Comparison of ENCODE assay signal across 20 cellular contexts in genomic region chrX:10660171-10660570, GRCh38. TPM values are rescaled to one million over a fixed set of nuclear protein-coding genes. Genes with fewer than 3 reads are reported as not detected.
"Had no signal": no experiment of that assay in that cellular context is flagged by ENCODE, and none has a peak within 500 bp of the region (broad histone marks: within the 10 kb centered on the region; RNA-seq: fewer than 3 reads in every experiment).

No MANE protein-coding gene starts in this region.

- DNase-seq: activated CD4-positive, alpha-beta memory T cell treated with anti-CD3 and anti-CD28 coated beads, Interleukin-2, amount 10 ng/mL, durations not matched to agents 7 days and 5 days; activated CD4-positive, alpha-beta T cell treated with anti-CD3 and anti-CD28 coated beads for 36 hours; activated CD8-positive, alpha-beta memory T cell treated with anti-CD3 and anti-CD28 coated beads, Interleukin-2, amount 10 ng/mL, durations not matched to agents 7 days and 5 days; activated naive CD8-positive, alpha-beta T cell treated with anti-CD3 and anti-CD28 coated beads for 36 hours; amniotic stem cell; foreskin fibroblast; immature natural killer cell; kidney glomerular epithelial cell; left ventricle myocardium inferior; mammary epithelial cell; pancreas; stimulated activated CD4-positive, alpha-beta T cell treated with anti-CD3 and anti-CD28 coated beads, Interleukin-4, amount 100 ng/mL, for 1 hour; stomach; trophoblast cell had no signal

- H3K4me3 ChIP-seq: left ventricle myocardium inferior, pancreas, smooth muscle cell, stomach had no signal

- H3K4me3 Mint-ChIP-seq: activated CD4-positive, alpha-beta memory T cell treated with anti-CD3 and anti-CD28 coated beads, Interleukin-2, amount 10 ng/mL, durations not matched to agents 7 days and 5 days; activated CD4-positive, alpha-beta T cell treated with anti-CD3 and anti-CD28 coated beads for 36 hours; activated CD8-positive, alpha-beta memory T cell treated with anti-CD3 and anti-CD28 coated beads, Interleukin-2, amount 10 ng/mL, durations not matched to agents 7 days and 5 days; activated naive CD8-positive, alpha-beta T cell treated with anti-CD3 and anti-CD28 coated beads for 36 hours; immature natural killer cell; stimulated activated effector memory CD8-positive, alpha-beta T cell treated with anti-CD3 and anti-CD28 coated beads, Interleukin-12 subunit alpha, Interleukin-12 subunit beta, amount 100 ng/mL, for 72 hours; T-helper 2 cell treated with Interferon-gamma antibody and Interleukin-4, amounts not matched to agents 5 μg/mL and 100 μg/mL, for 36 hours had no signal

- H3K27me3 Mint-ChIP-seq: activated CD4-positive, alpha-beta memory T cell treated with anti-CD3 and anti-CD28 coated beads, Interleukin-2, amount 10 ng/mL, durations not matched to agents 7 days and 5 days; activated CD4-positive, alpha-beta T cell treated with anti-CD3 and anti-CD28 coated beads for 36 hours; activated CD8-positive, alpha-beta memory T cell treated with anti-CD3 and anti-CD28 coated beads, Interleukin-2, amount 10 ng/mL, durations not matched to agents 7 days and 5 days; activated naive CD8-positive, alpha-beta T cell treated with anti-CD3 and anti-CD28 coated beads for 36 hours had no signal

- H3K36me3 Mint-ChIP-seq: activated CD8-positive, alpha-beta memory T cell treated with anti-CD3 and anti-CD28 coated beads, Interleukin-2, amount 10 ng/mL, durations not matched to agents 7 days and 5 days; activated naive CD8-positive, alpha-beta T cell treated with anti-CD3 and anti-CD28 coated beads for 36 hours; immature natural killer cell; stimulated activated effector memory CD8-positive, alpha-beta T cell treated with anti-CD3 and anti-CD28 coated beads, Interleukin-12 subunit alpha, Interleukin-12 subunit beta, amount 100 ng/mL, for 72 hours had no signal

- H3K9me3 Mint-ChIP-seq: activated CD4-positive, alpha-beta memory T cell treated with anti-CD3 and anti-CD28 coated beads, Interleukin-2, amount 10 ng/mL, durations not matched to agents 7 days and 5 days; activated naive CD8-positive, alpha-beta T cell treated with anti-CD3 and anti-CD28 coated beads for 36 hours; T-helper 2 cell treated with Interferon-gamma antibody and Interleukin-4, amounts not matched to agents 5 μg/mL and 100 μg/mL, for 36 hours had no signal

- H3K9me3 ChIP-seq: left ventricle myocardium inferior, neutrophil, pancreas had no signal

- ATAC-seq: activated CD4-positive, alpha-beta T cell treated with anti-CD3 and anti-CD28 coated beads for 36 hours; activated CD8-positive, alpha-beta memory T cell treated with anti-CD3 and anti-CD28 coated beads, Interleukin-2, amount 10 ng/mL, durations not matched to agents 7 days and 5 days; pancreas; sciatic nerve; stimulated activated effector memory CD8-positive, alpha-beta T cell treated with anti-CD3 and anti-CD28 coated beads, Interleukin-12 subunit alpha, Interleukin-12 subunit beta, amount 100 ng/mL, for 72 hours had no signal

- H3K36me3 ChIP-seq: left ventricle myocardium inferior, neutrophil, pancreas, stomach had no signal

- H3K4me1 ChIP-seq: left ventricle myocardium inferior, pancreas, stomach had no signal

- H3K27me3 ChIP-seq: neutrophil, pancreas had no signal

- H3K4me1 Mint-ChIP-seq: activated CD4-positive, alpha-beta memory T cell treated with anti-CD3 and anti-CD28 coated beads, Interleukin-2, amount 10 ng/mL, durations not matched to agents 7 days and 5 days; activated CD4-positive, alpha-beta T cell treated with anti-CD3 and anti-CD28 coated beads for 36 hours; activated CD8-positive, alpha-beta memory T cell treated with anti-CD3 and anti-CD28 coated beads, Interleukin-2, amount 10 ng/mL, durations not matched to agents 7 days and 5 days; activated naive CD8-positive, alpha-beta T cell treated with anti-CD3 and anti-CD28 coated beads for 36 hours; immature natural killer cell; stimulated activated effector memory CD8-positive, alpha-beta T cell treated with anti-CD3 and anti-CD28 coated beads, Interleukin-12 subunit alpha, Interleukin-12 subunit beta, amount 100 ng/mL, for 72 hours had no signal

- H3K27ac ChIP-seq: epithelial cell of prostate, left ventricle myocardium inferior, neutrophil, pancreas, stomach had no signal

- H3K27ac Mint-ChIP-seq: activated CD4-positive, alpha-beta memory T cell treated with anti-CD3 and anti-CD28 coated beads, Interleukin-2, amount 10 ng/mL, durations not matched to agents 7 days and 5 days; activated CD4-positive, alpha-beta T cell treated with anti-CD3 and anti-CD28 coated beads for 36 hours; activated CD8-positive, alpha-beta memory T cell treated with anti-CD3 and anti-CD28 coated beads, Interleukin-2, amount 10 ng/mL, durations not matched to agents 7 days and 5 days; activated naive CD8-positive, alpha-beta T cell treated with anti-CD3 and anti-CD28 coated beads for 36 hours; immature natural killer cell; stimulated activated effector memory CD8-positive, alpha-beta T cell treated with anti-CD3 and anti-CD28 coated beads, Interleukin-12 subunit alpha, Interleukin-12 subunit beta, amount 100 ng/mL, for 72 hours; T-helper 2 cell treated with Interferon-gamma antibody and Interleukin-4, amounts not matched to agents 5 μg/mL and 100 μg/mL, for 36 hours had no signal

RNA-seq across cellular contexts. Expression of gene MID1, which starts 39.8 kb away (rescaled TPM):
- polyA plus RNA-seq: immature natural killer cell had no signal
